Comparison of ENCODE assay signal across 10 cellular contexts in the genomic region with DNA sequence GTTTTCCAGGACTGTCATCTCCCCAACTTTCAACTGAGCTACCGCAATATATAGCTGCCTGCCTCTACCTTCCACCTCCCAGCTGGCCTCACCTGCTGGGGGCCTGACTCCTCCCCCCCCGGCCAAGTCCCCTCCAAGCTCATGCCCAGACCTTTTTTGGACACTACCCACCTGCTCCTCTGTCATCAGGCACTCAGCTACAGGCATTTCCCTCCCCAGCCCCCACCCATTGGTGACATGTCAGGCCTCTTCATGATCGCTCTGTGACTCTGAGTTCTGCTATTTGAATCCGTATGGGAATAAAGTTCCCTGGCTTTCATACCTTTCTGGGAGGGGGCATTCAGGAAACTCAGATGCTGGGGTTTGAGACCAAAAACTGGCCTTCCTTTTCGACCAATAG. TPM values are rescaled to one million over a fixed set of nuclear protein-coding genes. Genes with fewer than 3 reads are reported as not detected.
DNase-seq lines count a peak whose midpoint lies in the region; ATAC-seq and TF ChIP-seq lines count a peak whose summit lies in the region.
"Had no signal": no experiment of that assay in that cellular context is flagged by ENCODE, and none has a peak within 500 bp of the region (broad histone marks: within the 10 kb centered on the region; RNA-seq: fewer than 3 reads in every experiment).

No MANE protein-coding gene starts in this region.

- H3K4me2 ChIP-seq in neural progenitor cell: no peak overlapping the region

- H3K9me3 ChIP-seq in neural progenitor cell (ENCODE audit: low read depth): no peaks in the 10 kb centered on the region

- no peak overlapping the region for H2AFZ ChIP-seq in neural progenitor cell (replicated peaks)

- H3K4me3 Mint-ChIP-seq in IgD-negative memory B cell (peak overlapping the region; percentile 78 to 95 (median 88)), neural progenitor cell (peak overlapping the region; percentile 93)

- H3K9me3 Mint-ChIP-seq in IgD-negative memory B cell (no peaks in the 10 kb centered on the region), neural progenitor cell (no peaks in the 10 kb centered on the region)

- H3K27me3 ChIP-seq in dorsolateral prefrontal cortex (no peaks in the 10 kb centered on the region), neural progenitor cell (no peaks in the 10 kb centered on the region)

- peaks cover 1% of the 10 kb centered on the region for H3K36me3 Mint-ChIP-seq in IgD-negative memory B cell
- no peaks in the 10 kb centered on the region for H3K36me3 Mint-ChIP-seq in neural progenitor cell

- no peak overlapping the region for H3K9ac ChIP-seq in neural progenitor cell

- H3K4me3 ChIP-seq in AG10803 (ENCODE audit: low read length) (peak overlapping the region; percentile 79), dorsolateral prefrontal cortex (peak overlapping the region in 48 of 59 donors; percentile 54 to 94 (median 84)), neural progenitor cell (no peak overlapping the region)

- TF ChIP-seq CTCF in AG10803 (conservative IDR thresholded peaks at IDR 0.05; ENCODE audit: low read length) (no peak), dorsolateral prefrontal cortex (IDR thresholded peaks at IDR 0.05 in 54 of 56, conservative IDR thresholded peaks at IDR 0.05 in 2 of 56; ENCODE audit: low read depth in 1 of 56, partially characterized antibody in 56 of 56) (no peak), neural progenitor cell (IDR thresholded peaks at IDR 0.05) (no peak)

- H4K20me1 ChIP-seq in neural progenitor cell (ENCODE audit: low read depth): peaks cover 57% of the 10 kb centered on the region

- no peaks in the 10 kb centered on the region for H3K27me3 Mint-ChIP-seq in IgD-negative memory B cell
- peaks cover 10% of the 10 kb centered on the region for H3K27me3 Mint-ChIP-seq in neural progenitor cell (ENCODE audit: insufficient read depth, low read depth)

- H3K79me2 ChIP-seq in neural progenitor cell (ENCODE audit: low read depth): peaks cover 20% of the 10 kb centered on the region

- peaks cover 34% of the 10 kb centered on the region for H3F3A ChIP-seq in neural progenitor cell (ENCODE audit: low read depth)

- ATAC-seq in HG03342 (IDR thresholded peaks at IDR 0.05; ENCODE audit: unreplicated experiment) (no peak), GM18909 (IDR thresholded peaks at IDR 0.05; ENCODE audit: poor library complexity, unreplicated experiment) (no peak)

- DNase-seq in AG10803 (ENCODE audit: low read depth) (no peak), dorsolateral prefrontal cortex (no peak), neural progenitor cell (ENCODE audit: low spot score) (no peak), AG08395 (ENCODE audit: low spot score) (no peak)
- DNase-seq in stimulated activated naive CD4-positive, alpha-beta T cell (lab: John Stamatoyannopoulos, UW): no peak
- DNase-seq: activated CD8-positive, alpha-beta memory T cell treated with anti-CD3 and anti-CD28 coated beads, Interleukin-2, amount 50 U/mL, for 48 hours; DMS 273 treated with DMSO at 0.1 percent for 48 hours had no signal

- peaks cover 41% of the 10 kb centered on the region for H3K4me1 ChIP-seq in neural progenitor cell

- intact Hi-C loops in dorsolateral prefrontal cortex (cut with DNase I): loop anchor here (5.0 kb wide), 1 partner anchor 33 kb away; no protein-coding TSS in a partner anchor

- H3K4me1 Mint-ChIP-seq in IgD-negative memory B cell (peaks cover 24 to 33% (median 27%) of the 10 kb centered on the region in 3 donors), neural progenitor cell (peaks cover 48% of the 10 kb centered on the region)

- H3K36me3 ChIP-seq in neural progenitor cell: no peaks in the 10 kb centered on the region

- H3K27ac Mint-ChIP-seq in IgD-negative memory B cell (peak overlapping the region in 1 of 3 donors; percentile 50), neural progenitor cell (no peak overlapping the region)

- H3K27ac ChIP-seq in dorsolateral prefrontal cortex (peak overlapping the region in 34 of 59 donors; percentile 1 to 100 (median 58)), neural progenitor cell (no peak overlapping the region)

RNA-seq across cellular contexts. Expression of a gene that starts 1.8 kb away (rescaled TPM):
- polyA plus RNA-seq in IgD-negative memory B cell: 1.4 TPM
- total RNA-seq in dorsolateral prefrontal cortex: 100 to 1,000 TPM in 118 of 120 experiments, 10 to 100 TPM in 2; 87.9 to 222 (median 163) TPM
- total RNA-seq in neural progenitor cell (ENCODE audit: low replicate concordance): 22.2 and 31.8 TPM in 2 replicates

RNA-seq across cellular contexts. Expression of a gene that starts 20.6 kb away (rescaled TPM):
- 1.9 TPM for polyA plus RNA-seq in IgD-negative memory B cell
- total RNA-seq in dorsolateral prefrontal cortex (1 to 10 TPM in 13 of 120 experiments, under 1 TPM in 42, not detected in 65; 0.22 to 2.4 (median 0.63) TPM), neural progenitor cell (ENCODE audit: low replicate concordance) (16.4 and 38.8 TPM in 2 replicates)

RNA-seq across cellular contexts. Expression of a gene that starts 25.2 kb away (rescaled TPM):
- 2.8 TPM for polyA plus RNA-seq in IgD-negative memory B cell
- total RNA-seq in dorsolateral prefrontal cortex (100 to 1,000 TPM in 1 of 120 experiments, 10 to 100 TPM in 119; 30.2 to 108 (median 43.1) TPM), neural progenitor cell (ENCODE audit: low replicate concordance) (22.1 and 53.0 TPM in 2 replicates)

RNA-seq across cellular contexts. Expression of a gene that starts 30.2 kb away (rescaled TPM):
- not detected for polyA plus RNA-seq in IgD-negative memory B cell
- not detected for total RNA-seq in dorsolateral prefrontal cortex
- not detected in 2 replicates for total RNA-seq in neural progenitor cell (ENCODE audit: low replicate concordance)

RNA-seq across cellular contexts. Expression of a gene that starts 43.2 kb away (rescaled TPM):
- polyA plus RNA-seq in IgD-negative memory B cell: 0.16 TPM
- total RNA-seq in dorsolateral prefrontal cortex: 10 to 100 TPM in 103 of 120 experiments, 1 to 10 TPM in 17; 7.2 to 23.3 (median 13.0) TPM
- total RNA-seq in neural progenitor cell (ENCODE audit: low replicate concordance): 0.68 TPM in 1 of 2 replicates, not detected in the other
